Comparison of ENCODE assay signal across 8 cellular contexts in the genomic region with DNA sequence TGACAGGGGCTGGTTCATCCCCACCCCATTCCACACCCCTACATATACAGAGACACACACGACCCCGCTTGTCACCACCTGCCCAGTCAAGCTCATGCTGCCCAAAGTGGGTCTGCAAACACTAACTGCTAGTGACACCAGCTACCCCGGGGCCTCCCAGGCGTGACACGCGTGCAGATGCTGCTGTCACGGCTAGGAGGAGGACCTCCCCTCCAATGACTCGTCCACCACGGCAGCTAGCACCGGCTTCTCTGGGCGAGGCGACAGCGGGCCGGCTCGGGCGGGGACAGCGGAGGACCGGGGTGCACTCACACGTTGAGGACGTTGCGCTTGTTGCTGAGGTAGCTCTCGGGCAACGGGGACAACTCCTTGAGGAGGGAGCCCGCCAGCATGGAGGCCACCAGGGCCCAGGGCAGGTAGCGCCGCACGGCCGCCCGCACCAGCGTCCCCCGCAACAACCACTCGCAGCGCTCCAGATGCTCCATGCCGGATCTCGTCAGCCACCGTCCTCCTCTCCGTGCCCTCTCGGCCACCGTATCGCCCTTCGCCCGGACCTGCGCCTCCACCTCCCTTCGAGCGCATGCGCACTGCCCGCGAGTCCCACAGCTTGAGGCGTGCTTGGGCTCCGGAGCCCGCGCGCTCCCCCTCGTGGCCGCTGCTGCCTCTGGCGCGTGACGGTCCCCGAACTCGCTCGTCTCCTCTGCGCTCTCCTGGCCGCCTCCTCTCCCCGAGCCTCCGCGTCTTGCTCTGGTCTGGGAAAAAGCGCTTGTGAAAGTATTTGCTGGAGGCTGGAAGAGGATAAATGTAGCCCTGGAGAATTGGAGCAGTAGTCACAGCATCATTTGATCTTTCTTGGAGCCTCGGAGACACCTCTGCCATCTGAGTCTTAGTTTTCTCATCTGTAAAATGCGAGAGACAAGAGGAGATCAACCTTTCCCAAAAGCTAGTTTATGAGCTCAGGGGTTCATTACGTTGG. TPM values are rescaled to one million over a fixed set of nuclear protein-coding genes. Genes with fewer than 3 reads are reported as not detected.
A peak's percentile ranks its signal among the peaks of the same experiment; 100 is the strongest.
DNase-seq lines count a peak whose midpoint lies in the region; ATAC-seq and TF ChIP-seq lines count a peak whose summit lies in the region.

A gene with protein sequence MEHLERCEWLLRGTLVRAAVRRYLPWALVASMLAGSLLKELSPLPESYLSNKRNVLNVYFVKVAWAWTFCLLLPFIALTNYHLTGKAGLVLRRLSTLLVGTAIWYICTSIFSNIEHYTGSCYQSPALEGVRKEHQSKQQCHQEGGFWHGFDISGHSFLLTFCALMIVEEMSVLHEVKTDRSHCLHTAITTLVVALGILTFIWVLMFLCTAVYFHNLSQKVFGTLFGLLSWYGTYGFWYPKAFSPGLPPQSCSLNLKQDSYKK (minus strand): TSS at position 539 of the 976 bp plus-strand sequence. CDS start 54 bp downstream, at position 485.

- peak; percentile 99 for TF ChIP-seq CTCF in GM13977 (IDR thresholded peaks at IDR 0.05; ENCODE audit: extremely low read depth, insufficient read depth, missing control alignments)
- TF ChIP-seq CTCF in right atrium auricular region (IDR thresholded peaks at IDR 0.05), result peak; percentile 90 to 98
- TF ChIP-seq CTCF in psoas muscle (IDR thresholded peaks at IDR 0.05), result peak; percentile 96

- DNase-seq in GM13977 (ENCODE audit: low spot score), result peak; percentile 99
- DNase-seq in NCI-H146 treated with DMSO at 0.1 percent for 48 hours (lab: John Stamatoyannopoulos, UW; ENCODE audit: unreplicated experiment), result peak; percentile 92
- peak; percentile 97 to 99 (median 98) for DNase-seq in T-helper 1 cell
- DNase-seq in right atrium auricular region (ENCODE audit: low spot score), result peak; percentile 98
- peak; percentile 100 for DNase-seq in psoas muscle

- intact Hi-C loops in psoas muscle (cut with DNase I), result loop anchor here (1.0 to 5.0 kb wide), 3 partner anchors 94 to 194 kb away; no protein-coding TSS in a partner anchor

- peak within 1 kb of the TSS; percentile 86 to 93 for H3K4me3 ChIP-seq in right atrium auricular region
- H3K4me3 ChIP-seq in psoas muscle, result peak within 1 kb of the TSS; percentile 93
- peak within 1 kb of the TSS; percentile 62 for H3K4me3 ChIP-seq in urinary bladder (ENCODE audit: low read depth, low read length)

- H3K27me3 ChIP-seq in right atrium auricular region (no peaks in the 10 kb centered on the region), psoas muscle (ENCODE audit: insufficient read depth in 3 of 3, low read length in 2 of 3) (no peaks in the 10 kb centered on the region)

- H3K36me3 ChIP-seq in right atrium auricular region (peaks cover 6% of the 10 kb centered on the region), psoas muscle (ENCODE audit: insufficient read depth in 1 of 2, low read depth in 1 of 2) (peaks cover 0 to 13% of the 10 kb centered on the region in 2 donors), urinary bladder (ENCODE audit: insufficient read depth) (no peaks in the 10 kb centered on the region)

- H3K4me1 ChIP-seq in right atrium auricular region (peaks cover 0 to 43% of the 10 kb centered on the region in 2 donors), psoas muscle (peaks cover 15% of the 10 kb centered on the region), urinary bladder (ENCODE audit: insufficient read depth) (peaks cover 3% of the 10 kb centered on the region)

- in situ Hi-C loops in GM13977 (cut with MboI; ENCODE audit: low pct_unique_long_range_greater_than_20kb, low sequenced_read_pairs, unreplicated experiment), result loop anchor here (10.0 kb wide), 1 partner anchor 96 kb away; a partner anchor contains a TSS

- H3K9me3 ChIP-seq in right atrium auricular region (no peaks in the 10 kb centered on the region), psoas muscle (no peaks in the 10 kb centered on the region)

- H3K27ac ChIP-seq in angular gyrus (ENCODE audit: low read depth, low read length), result peak within 1 kb of the TSS; percentile 82
- H3K27ac ChIP-seq in right atrium auricular region, result peak within 1 kb of the TSS; percentile 86 to 88
- H3K27ac ChIP-seq in psoas muscle, result peak within 1 kb of the TSS; percentile 83
- no peak within 1 kb of the TSS for H3K27ac ChIP-seq in urinary bladder (ENCODE audit: low read depth)

- peak; percentile 94 for ATAC-seq in HG02884 (IDR thresholded peaks at IDR 0.05; ENCODE audit: unreplicated experiment)
- peak; percentile 97 to 99 (median 98) for ATAC-seq in psoas muscle

- 1 to 2% (median 1%) methylated on average over 67 to 70 of the region's 70 CpGs for WGBS in psoas muscle, 3 donors
- 1% methylated on average over 70 of the region's 70 CpGs for WGBS in urinary bladder

RNA-seq across cellular contexts. Expression of the gene that starts here (rescaled TPM):
- 100 to 1,000 TPM in 1 of 2 donors, 10 to 100 TPM in 1; 87.1 to 143 TPM for total RNA-seq in right atrium auricular region
- 10 to 100 TPM in 3 of 4 donors, 1 to 10 TPM in 1; 6.0 to 12.2 (median 11.7) TPM for total RNA-seq in psoas muscle
- polyA plus RNA-seq in psoas muscle, result 10 to 100 TPM in 2 of 3 donors, 1 to 10 TPM in 1; 4.5 to 15.7 (median 12.6) TPM
- 7.8 TPM for total RNA-seq in urinary bladder
- polyA plus RNA-seq in urinary bladder, result 8.0 TPM
